Comparison of ENCODE assay signal across 14 cellular contexts in the genomic region with DNA sequence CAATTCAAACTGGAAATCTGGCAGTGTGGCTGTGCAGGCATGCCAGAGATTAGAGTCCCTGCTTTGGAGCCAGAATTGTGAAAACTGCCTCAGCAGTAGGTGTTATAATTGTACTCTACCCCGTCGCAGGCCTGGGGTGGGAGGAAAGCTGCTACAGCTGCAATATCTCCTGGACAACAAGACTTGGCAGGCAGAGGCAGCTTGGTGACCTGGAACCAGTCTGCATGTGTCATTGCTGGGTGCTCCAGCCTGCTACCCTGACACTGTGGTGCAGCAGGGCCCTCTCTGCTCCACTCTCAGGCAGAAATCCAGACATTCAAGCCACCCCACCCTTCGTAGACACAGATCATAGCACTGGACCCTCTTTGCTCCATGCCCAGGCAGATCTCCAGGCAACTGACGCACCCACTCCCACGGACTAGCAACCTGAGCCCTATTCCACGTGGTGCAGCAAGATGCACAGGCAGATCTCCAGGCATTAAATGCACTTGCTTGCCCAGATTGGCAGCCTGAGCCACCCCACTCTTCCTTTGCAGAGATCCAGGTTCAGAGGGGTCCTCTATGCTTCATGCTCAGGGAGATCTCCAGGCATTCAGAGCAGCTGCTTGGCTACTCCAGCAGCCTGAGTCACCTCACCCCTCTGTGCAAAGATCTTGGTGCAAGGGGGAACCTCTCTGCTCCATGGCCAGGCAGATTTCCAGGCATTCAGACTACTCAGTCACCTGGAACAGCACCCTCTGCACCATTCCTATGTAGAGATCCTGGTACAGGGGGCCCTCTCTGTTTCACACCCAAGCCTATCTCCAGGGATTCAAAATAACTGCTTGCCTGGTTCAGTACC.
DNase-seq lines count a peak whose midpoint lies in the region; ATAC-seq and TF ChIP-seq lines count a peak whose summit lies in the region.
"Had no signal": no experiment of that assay in that cellular context is flagged by ENCODE, and none has a peak within 500 bp of the region (broad histone marks: within the 10 kb centered on the region; RNA-seq: fewer than 3 reads in every experiment).

No MANE protein-coding gene starts in this region.

- TF ChIP-seq CTCF in C4-2B (conservative IDR thresholded peaks at IDR 0.05) = no peak
- TF ChIP-seq CTCF in fibroblast of mammary gland (conservative IDR thresholded peaks at IDR 0.05; ENCODE audit: control insufficient read depth, insufficient read depth, low read depth, low read length) = no peak
- TF ChIP-seq CTCF in mucosa of descending colon (IDR thresholded peaks at IDR 0.05) = no peak

- ATAC-seq in mucosa of descending colon (peak; percentile 11), HG02885 (IDR thresholded peaks at IDR 0.05; ENCODE audit: poor library complexity, unreplicated experiment) (no peak), GM21717 (IDR thresholded peaks at IDR 0.05; ENCODE audit: unreplicated experiment) (no peak), HG03175 (IDR thresholded peaks at IDR 0.05; ENCODE audit: unreplicated experiment) (no peak)
- ATAC-seq: activated T-helper 17 cell treated with anti-CD3 and anti-CD28 coated beads, Interleukin-2, amount 50 U/mL, for 72 hours; Panc1 had no signal

- DNase-seq in SK-N-DZ (ENCODE audit: low spot score) = peak; percentile 89
- DNase-seq in fibroblast of mammary gland (ENCODE audit: low read depth) = peak; percentile 9
- no peak for DNase-seq in mucosa of descending colon
- DNase-seq in NCI-H345 (lab: John Stamatoyannopoulos, UW) = no peak
- DNase-seq: activated CD4-positive, alpha-beta memory T cell treated with anti-CD3 and anti-CD28 coated beads, Interleukin-2, amount 10 ng/mL, durations not matched to agents 7 days and 5 days; brain microvascular endothelial cell; mesenchymal stem cell; NCI-H1048 had no signal

- H3K4me3 ChIP-seq in fibroblast of mammary gland (ENCODE audit: control insufficient read depth, low read depth, low read length) (no peak overlapping the region), mucosa of descending colon (no peak overlapping the region)

- peak overlapping the region; percentile 5; the same call in 1 of the 2 replicates for H3K27ac ChIP-seq in C4-2B
- H3K27ac ChIP-seq: brain microvascular endothelial cell had no signal

- no peaks in the 10 kb centered on the region for H3K4me1 ChIP-seq in mucosa of descending colon (ENCODE audit: low read depth)

- H3K36me3 ChIP-seq in mucosa of descending colon (ENCODE audit: low read depth) = no peaks in the 10 kb centered on the region
- H3K36me3 ChIP-seq: brain microvascular endothelial cell had no signal

- H3K9me3 ChIP-seq in mucosa of descending colon = no peaks in the 10 kb centered on the region

- intact Hi-C loops in mucosa of descending colon (cut with DNase I, micrococcal nuclease) = no loop called here

Comparison
In these comparisons a context has a peak if more than half of its experiments do, and no peak if none do; other contexts are left out.
1. DNase-seq: peak in SK-N-DZ (single experiment) and fibroblast of mammary gland (single experiment); none in mucosa of descending colon (0 of 3) and NCI-H345 (single experiment).